20 cellular contexts compared by ENCODE assay signal in genomic region chr12:103858335-103858734, GRCh38. TPM values are rescaled to one million over a fixed set of nuclear protein-coding genes. Genes with fewer than 3 reads are reported as not detected.
A peak's percentile ranks its signal among the peaks of the same experiment; 100 is the strongest.
DNase-seq lines count a peak whose midpoint lies in the region; ATAC-seq and TF ChIP-seq lines count a peak whose summit lies in the region.
"Had no signal": no experiment of that assay in that cellular context is flagged by ENCODE, and none has a peak within 500 bp of the region (broad histone marks: within the 10 kb centered on the region; RNA-seq: fewer than 3 reads in every experiment).

No MANE protein-coding gene starts in this region.

- H3K4me3 ChIP-seq in HCT116 (replicated peaks in 1 of 2; ENCODE audit: low read depth in 1 of 2, low read length in 2 of 2): no peak overlapping the region
- H3K4me3 ChIP-seq in mammary epithelial cell (replicated peaks in 1 of 3; ENCODE audit: insufficient read depth in 1 of 3, low read depth in 2 of 3, low read length in 3 of 3): no peak overlapping the region
- peak overlapping the region in 1 of 2 donors; percentile 14 for H3K4me3 ChIP-seq in muscle layer of colon (ENCODE audit: low read depth in 1 of 2, low read length in 2 of 2)
- H3K4me3 ChIP-seq in thoracic aorta: no peak overlapping the region
- H3K4me3 ChIP-seq in right atrium auricular region: no peak overlapping the region
- H3K4me3 ChIP-seq in foreskin fibroblast (ENCODE audit: low read depth in 1 of 2, low read length in 2 of 2): no peak overlapping the region
- H3K4me3 ChIP-seq: ovary had no signal

- no peak for TF ChIP-seq RAD21 in HCT116 (IDR thresholded peaks at IDR 0.05; ENCODE audit: low read depth)

- CTCF ChIA-PET in HCT116 (lab: Charles Lee): interaction anchor here (1.0 kb wide), 1 partner anchor 12 kb away, joined by 3 read pairs; no protein-coding TSS in a partner anchor
- CTCF ChIA-PET in mammary epithelial cell (lab: Charles Lee; ENCODE audit: low non-redundant PET): no interaction called here

- H3K9ac ChIP-seq in HCT116 (ENCODE audit: low read length): no peak overlapping the region
- H3K9ac ChIP-seq in mammary epithelial cell (ENCODE audit: insufficient read depth, low read length): no peak overlapping the region
- H3K9ac ChIP-seq in muscle layer of colon (ENCODE audit: low read length): no peak overlapping the region
- H3K9ac ChIP-seq: KMS-11 had no signal

- 100% methylated on average over 7 of the region's 8 CpGs for WGBS in mammary epithelial cell (ENCODE audit: low coverage, missing lambda C conversion rate)

- H3K4me2 ChIP-seq in HCT116 (ENCODE audit: low read length) (peak overlapping the region; percentile 59), mammary epithelial cell (ENCODE audit: insufficient read depth, low read depth, low read length) (no peak overlapping the region)
- H3K4me2 ChIP-seq: KMS-11 had no signal

- H4K20me1 ChIP-seq in HCT116 (ENCODE audit: insufficient read depth) (no peaks in the 10 kb centered on the region), mammary epithelial cell (ENCODE audit: insufficient read depth, low read length) (no peaks in the 10 kb centered on the region)

- H3K36me3 ChIP-seq in HCT116 (ENCODE audit: control insufficient read depth in 1 of 2, insufficient read depth in 2 of 2, low read length in 2 of 2) (no peaks in the 10 kb centered on the region), mammary epithelial cell (ENCODE audit: insufficient read depth, low read length) (no peaks in the 10 kb centered on the region), muscle layer of colon (ENCODE audit: insufficient read depth, low read length) (no peaks in the 10 kb centered on the region), thoracic aorta (no peaks in the 10 kb centered on the region), right atrium auricular region (no peaks in the 10 kb centered on the region)
- H3K36me3 ChIP-seq: ovary had no signal

- POLR2A ChIA-PET in HCT116 (lab: Charles Lee): no interaction called here

- H3K79me2 ChIP-seq in HCT116 (ENCODE audit: insufficient read depth, low read length) (no peaks in the 10 kb centered on the region), mammary epithelial cell (ENCODE audit: insufficient read depth, low read length) (no peaks in the 10 kb centered on the region)

- TF ChIP-seq CTCF in HCT116 (IDR thresholded peaks at IDR 0.05 in 2 of 3, conservative IDR thresholded peaks at IDR 0.05 in 1 of 3; ENCODE audit: borderline replicate concordance in 1 of 3, insufficient read depth in 1 of 3, low read depth in 2 of 3, low read length in 2 of 3): no peak
- TF ChIP-seq CTCF in mammary epithelial cell (conservative IDR thresholded peaks at IDR 0.05 in 1 of 2, IDR thresholded peaks at IDR 0.05 in 1 of 2; ENCODE audit: extremely low read depth in 1 of 2, insufficient read depth in 1 of 2, low read depth in 1 of 2, low read length in 2 of 2): no peak
- no peak for TF ChIP-seq CTCF in thoracic aorta (IDR thresholded peaks at IDR 0.05)
- no peak for TF ChIP-seq CTCF in right atrium auricular region (IDR thresholded peaks at IDR 0.05)
- no peak for TF ChIP-seq CTCF in foreskin fibroblast (IDR thresholded peaks at IDR 0.05; ENCODE audit: low read depth, low read length)

- ATAC-seq in HCT116 (no peak), thoracic aorta (ENCODE audit: insufficient number of reproducible peaks, low FRiP score, low read depth) (no peak), HG02642 (IDR thresholded peaks at IDR 0.05; ENCODE audit: poor library complexity, unreplicated experiment) (no peak)
- ATAC-seq: activated CD4-positive, alpha-beta T cell treated with anti-CD3 and anti-CD28 coated beads for 36 hours; activated CD8-positive, alpha-beta memory T cell treated with anti-CD3 and anti-CD28 coated beads, Interleukin-2, amount 10 ng/mL, durations not matched to agents 7 days and 5 days; activated T-helper 17 cell treated with anti-CD3 and anti-CD28 coated beads, Interleukin-2, amount 50 U/mL, for 72 hours had no signal

- RAD21 ChIA-PET in HCT116 (lab: Charles Lee; ENCODE audit: low non-redundant PET in 1 of 2, low total read pairs in 2 of 2, uncharacterized antibody in 2 of 2, unreplicated experiment in 2 of 2): no interaction called here

- intact Hi-C loops in HCT116 (cut with micrococcal nuclease) (no loop called here), mammary epithelial cell (cut with micrococcal nuclease) (no loop called here)

- dilution Hi-C loops in mammary epithelial cell (cut with HindIII; ENCODE audit: low sequenced_read_pairs): no loop called here

- H3K4me1 ChIP-seq in HCT116 (ENCODE audit: control insufficient read depth in 1 of 2, insufficient read depth in 2 of 2, low read length in 2 of 2) (peaks cover 36 to 37% of the 10 kb centered on the region in 2 experiments), mammary epithelial cell (ENCODE audit: insufficient read depth, low read length) (peaks cover 23% of the 10 kb centered on the region), muscle layer of colon (ENCODE audit: insufficient read depth, low read length) (peaks cover 94% of the 10 kb centered on the region), thoracic aorta (ENCODE audit: control insufficient read depth in 1 of 2, low read depth in 2 of 2) (peaks cover 12 to 35% of the 10 kb centered on the region in 2 donors), right atrium auricular region (no peaks in the 10 kb centered on the region)

- DNase-seq in HCT116 (ENCODE audit: low read depth, low spot score) (no peak), mammary epithelial cell (no peak), thoracic aorta (ENCODE audit: low spot score) (no peak), SHP77 treated with DMSO at 0.1 percent for 48 hours (lab: John Stamatoyannopoulos, UW) (no peak), right atrium auricular region (ENCODE audit: low spot score) (no peak), foreskin fibroblast (no peak)
- DNase-seq: activated CD4-positive, alpha-beta T cell treated with anti-CD3 and anti-CD28 coated beads for 36 hours; activated CD8-positive, alpha-beta memory T cell treated with anti-CD3 and anti-CD28 coated beads, Interleukin-2, amount 10 ng/mL, durations not matched to agents 7 days and 5 days; activated naive CD8-positive, alpha-beta T cell treated with anti-CD3 and anti-CD28 coated beads for 36 hours; glutamatergic neuron; NCI-H1048; NCI-H2081 treated with DMSO at 0.1 percent for 48 hours; RPMI8226; stimulated activated CD4-positive, alpha-beta T cell treated with anti-CD3 and anti-CD28 coated beads, Interleukin-4, amount 100 ng/mL, for 24 hours; substantia nigra had no signal

- H3K9me2 ChIP-seq in HCT116 (ENCODE audit: insufficient read depth): no peaks in the 10 kb centered on the region

- peak overlapping the region; percentile 58; the same call in 1 of the 2 replicates for H3K27ac ChIP-seq in HCT116 (ENCODE audit: low read depth, low read length)
- H3K27ac ChIP-seq in mammary epithelial cell (ENCODE audit: insufficient read depth, low read depth, low read length): peak overlapping the region; percentile 95
- H3K27ac ChIP-seq in muscle layer of colon (ENCODE audit: low read depth, low read length): peak overlapping the region; percentile 84
- peak overlapping the region; percentile 90 to 95 for H3K27ac ChIP-seq in thoracic aorta
- H3K27ac ChIP-seq in right atrium auricular region: no peak overlapping the region
- H3K27ac ChIP-seq: KMS-11, ovary had no signal

- no peak for TF ChIP-seq POLR2A in HCT116 (IDR thresholded peaks at IDR 0.05; ENCODE audit: borderline replicate concordance, extremely low read depth, insufficient read depth, insufficient read length)

- in situ Hi-C loops in mammary epithelial cell (cut with MboI; ENCODE audit: low sequenced_read_pairs in 2 of 2): loop anchor here in 1 of 2 donors (25.0 kb wide), 1 partner anchor 296 kb away; no protein-coding TSS in a partner anchor

- H2AFZ ChIP-seq in HCT116 (ENCODE audit: low read depth, low read length, poor library complexity, severe bottlenecking): no peak overlapping the region
- H2AFZ ChIP-seq in mammary epithelial cell (ENCODE audit: low read depth, low read length): no peak overlapping the region

- H3K9me3 ChIP-seq in HCT116 (ENCODE audit: control insufficient read depth in 1 of 2, insufficient read depth in 1 of 2, low read depth in 1 of 2, low read length in 2 of 2): no peaks in the 10 kb centered on the region
- H3K9me3 ChIP-seq in mammary epithelial cell (replicated peaks; ENCODE audit: insufficient read depth, low read length): no peaks in the 10 kb centered on the region
- no peaks in the 10 kb centered on the region for H3K9me3 ChIP-seq in muscle layer of colon (ENCODE audit: low read length)
- no peaks in the 10 kb centered on the region for H3K9me3 ChIP-seq in thoracic aorta
- no peaks in the 10 kb centered on the region for H3K9me3 ChIP-seq in right atrium auricular region
- H3K9me3 ChIP-seq: ovary had no signal

- BruUV-seq in HCT116 (replicated peaks; lab: Mats Ljungman, UMichigan) (no TSS peak), mammary epithelial cell (replicated peaks; lab: Mats Ljungman, UMichigan) (no TSS peak)

- H3K27me3 ChIP-seq in HCT116 (ENCODE audit: insufficient read depth, low read length) (no peaks in the 10 kb centered on the region), mammary epithelial cell (ENCODE audit: insufficient read depth, low read length) (no peaks in the 10 kb centered on the region), muscle layer of colon (ENCODE audit: control insufficient read depth in 1 of 2, insufficient read depth in 2 of 2, low read length in 2 of 2) (no peaks in the 10 kb centered on the region), thoracic aorta (replicated peaks; ENCODE audit: insufficient read depth) (no peaks in the 10 kb centered on the region), right atrium auricular region (no peaks in the 10 kb centered on the region)
- H3K27me3 ChIP-seq: ovary had no signal

TF ChIP-seq in HCT116, 20 proteins besides CTCF, POLR2A, EP300 and RAD21 (continues in another document):
- TF ChIP-seq ZBTB33 (IDR thresholded peaks at IDR 0.05; ENCODE audit: extremely low read depth, insufficient replicate concordance, low read length): no peak
- TF ChIP-seq JUND (IDR thresholded peaks at IDR 0.05): no peak

RNA-seq across cellular contexts. Expression of gene NT5DC3, which starts 17.3 kb away (rescaled TPM):
- 18.7 TPM for total RNA-seq in HCT116 (2021; ENCODE audit: unreplicated experiment)
- polyA plus RNA-seq in HCT116 (2012): 3.8 and 5.0 TPM in 2 replicates
- 10 to 100 TPM; 46.4 to 98.5 TPM for total RNA-seq in mammary epithelial cell
- polyA plus RNA-seq in mammary epithelial cell: 8.8 TPM
- 44.5 TPM for polyA minus RNA-seq in mammary epithelial cell
- total RNA-seq in thoracic aorta: 10 to 100 TPM; 36.0 to 62.4 TPM
- 1 to 10 TPM; 2.3 to 2.4 TPM for total RNA-seq in right atrium auricular region

Comparison
In these comparisons a context has a peak if more than half of its experiments do, and no peak if none do; other contexts are left out.
1. H3K27ac ChIP-seq: peak in HCT116 (single experiment), mammary epithelial cell (single experiment), muscle layer of colon (single experiment) and thoracic aorta (2 of 2); none in right atrium auricular region (0 of 2).